In genomic region chr19:50710094-50710493, GRCh38 we compare ENCODE assay signal across 21 cellular contexts. TPM values are rescaled to one million over a fixed set of nuclear protein-coding genes. Genes with fewer than 3 reads are reported as not detected.
DNase-seq lines count a peak whose midpoint lies in the region; ATAC-seq, FAIRE-seq and TF ChIP-seq lines count a peak whose summit lies in the region.
"Had no signal": no experiment of that assay in that cellular context is flagged by ENCODE, and none has a peak within 500 bp of the region (broad histone marks: within the 10 kb centered on the region; RNA-seq: fewer than 3 reads in every experiment).

No MANE protein-coding gene starts in this region.

- H3K36me3 ChIP-seq in GM23248 (ENCODE audit: low read depth) (no peaks in the 10 kb centered on the region), SK-N-SH (replicated peaks in 1 of 2; ENCODE audit: control insufficient read depth in 1 of 2, insufficient read depth in 2 of 2, low read length in 1 of 2) (no peaks in the 10 kb centered on the region)
- H3K36me3 ChIP-seq: HAP-1, uterus had no signal

- no peaks in the 10 kb centered on the region for H3F3A ChIP-seq in GM23248 (ENCODE audit: insufficient read depth)
- no peaks in the 10 kb centered on the region for H3F3A ChIP-seq in SK-N-SH (replicated peaks; ENCODE audit: insufficient read depth)

- ATAC-seq in GM19395 (IDR thresholded peaks at IDR 0.05; ENCODE audit: unreplicated experiment), result no peak
- ATAC-seq: left cardiac atrium, psoas muscle had no signal

- H3K27me3 ChIP-seq in GM23248 (replicated peaks; ENCODE audit: insufficient read depth), result no peaks in the 10 kb centered on the region
- H3K27me3 ChIP-seq in SK-N-SH (ENCODE audit: insufficient read depth), result no peaks in the 10 kb centered on the region
- H3K27me3 ChIP-seq: uterus had no signal

- H3K27ac ChIP-seq in GM23248 (no peak overlapping the region), SK-N-SH (ENCODE audit: low read depth in 2 of 2, low read length in 1 of 2) (no peak overlapping the region)
- H3K27ac ChIP-seq: psoas muscle, RWPE1, uterus had no signal

- CTCF ChIA-PET in SK-N-SH (lab: Yijun Ruan, JAX), result interaction anchor here (0.9 to 2.7 kb wide), 5 partner anchors 9 to 182 kb away, joined by 3 to 9 read pairs (median 3); no protein-coding TSS in a partner anchor

- H3K4me1 ChIP-seq in GM23248 (ENCODE audit: insufficient read depth), result no peaks in the 10 kb centered on the region
- H3K4me1 ChIP-seq in SK-N-SH (ENCODE audit: control insufficient read depth in 1 of 2, insufficient read depth in 2 of 2, low read depth in 1 of 2, low read length in 1 of 2), result no peaks in the 10 kb centered on the region
- H3K4me1 ChIP-seq: HAP-1, psoas muscle, uterus had no signal

- TF ChIP-seq EP300 in SK-N-SH (IDR thresholded peaks at IDR 0.05; ENCODE audit: borderline replicate concordance in 1 of 2, low read depth in 1 of 2, low read length in 1 of 2), result no peak

- no peaks in the 10 kb centered on the region for H3K9me3 ChIP-seq in GM23248 (ENCODE audit: low read depth)
- H3K9me3 ChIP-seq in SK-N-SH, result no peaks in the 10 kb centered on the region
- H3K9me3 ChIP-seq: HAP-1, psoas muscle, uterus had no signal

- WGBS in GM23248 (ENCODE audit: low coverage in 1 of 2, low lambda C conversion rate in 2 of 2, missing lambda C conversion rate in 2 of 2), 2 experiments, result 47 to 49% methylated on average over 10 of the region's 10 CpGs
- 73% methylated on average over 5 of the region's 10 CpGs for WGBS in SK-N-SH (ENCODE audit: low lambda C conversion rate)

- POLR2A ChIA-PET in SK-N-SH (lab: Yijun Ruan, JAX), result interaction anchor here (0.7 kb wide), 1 partner anchor 14 kb away, joined by 3 read pairs; no protein-coding TSS in a partner anchor

- no peak for FAIRE-seq in RCC 7860 (lab: Jason Lieb, UNC)

- H3K79me2 ChIP-seq in GM23248 (ENCODE audit: insufficient read depth) (no peaks in the 10 kb centered on the region), SK-N-SH (ENCODE audit: insufficient read depth) (no peaks in the 10 kb centered on the region)

- H3K9me2 ChIP-seq in GM23248 (ENCODE audit: insufficient read depth), result no peaks in the 10 kb centered on the region
- H3K9me2 ChIP-seq in SK-N-SH, result no peaks in the 10 kb centered on the region

- H2AFZ ChIP-seq in GM23248 (no peak overlapping the region), SK-N-SH (ENCODE audit: low read depth) (no peak overlapping the region)

- no peak overlapping the region for H3K9ac ChIP-seq in GM23248
- H3K9ac ChIP-seq in SK-N-SH, result no peak overlapping the region

- H3K4me3 ChIP-seq in GM23248, result no peak overlapping the region
- H3K4me3 ChIP-seq in SK-N-SH (ENCODE audit: low read depth in 2 of 2, low read length in 1 of 2), result no peak overlapping the region
- H3K4me3 ChIP-seq in foreskin fibroblast (ENCODE audit: low read depth in 1 of 2, low read length in 2 of 2), result no peak overlapping the region
- H3K4me3 ChIP-seq: HAP-1, psoas muscle, uterus had no signal

- no peak overlapping the region for H3K4me2 ChIP-seq in GM23248 (ENCODE audit: unreplicated experiment)
- H3K4me2 ChIP-seq in SK-N-SH, result no peak overlapping the region

- peak; percentile 25; the same call in 1 of the 2 replicates for TF ChIP-seq CTCF in SK-N-SH (IDR thresholded peaks at IDR 0.05)
- TF ChIP-seq CTCF in foreskin fibroblast (IDR thresholded peaks at IDR 0.05; ENCODE audit: low read depth, low read length), result peak; percentile 7

- DNase-seq in AG20443 (ENCODE audit: low spot score), result peak; percentile 32
- peak; percentile 51 for DNase-seq in GM23248
- DNase-seq in SK-N-SH, result no peak
- peak in 1 of 2 donors; percentile 37 for DNase-seq in foreskin fibroblast
- no peak for DNase-seq in T-helper 2 cell
- no peak for DNase-seq in RCC 7860 (ENCODE audit: low spot score)
- DNase-seq: activated CD4-positive, alpha-beta memory T cell treated with anti-CD3 and anti-CD28 coated beads, Interleukin-2, amount 10 ng/mL, durations not matched to agents 7 days and 5 days; activated naive CD4-positive, alpha-beta T cell treated with anti-CD3 and anti-CD28 coated beads for 36 hours; activated T-cell treated with anti-CD3 and anti-CD28 coated beads, Interleukin-2, amount 50 U/mL, for 24 hours; CD4-positive, CD25-positive, alpha-beta regulatory T cell; cerebellar nuclear complex; Karpas-422; left cardiac atrium; nephron progenitor cell; stimulated activated CD4-positive, alpha-beta T cell treated with anti-CD3 and anti-CD28 coated beads, Interleukin-4, amount 100 ng/mL, for 4 hours; SW 1271; uterus had no signal

- H4K20me1 ChIP-seq in GM23248 (ENCODE audit: insufficient read depth), result no peaks in the 10 kb centered on the region
- no peaks in the 10 kb centered on the region for H4K20me1 ChIP-seq in SK-N-SH (ENCODE audit: insufficient read depth)

- TF ChIP-seq RAD21 in SK-N-SH (IDR thresholded peaks at IDR 0.05; ENCODE audit: low read length), result no peak

- in situ Hi-C loops in GM23248 (cut with MboI), result no loop called here

TF ChIP-seq in SK-N-SH, 30 proteins besides CTCF, POLR2A, EP300 and RAD21:
- TF ChIP-seq USF1 (IDR thresholded peaks at IDR 0.05; ENCODE audit: borderline replicate concordance, low read depth), result no peak
- TF ChIP-seq FOXJ3 (CRISPR knock-in tag; IDR thresholded peaks at IDR 0.05), result no peak
- TF ChIP-seq TAF1 (IDR thresholded peaks at IDR 0.05; ENCODE audit: borderline replicate concordance, low read depth, low read length), result no peak
- TF ChIP-seq SIN3A (IDR thresholded peaks at IDR 0.05; ENCODE audit: borderline replicate concordance, low read depth, low read length), result no peak
- no peak for TF ChIP-seq NFIC (IDR thresholded peaks at IDR 0.05; ENCODE audit: borderline replicate concordance)
- no peak for TF ChIP-seq ELF1 (IDR thresholded peaks at IDR 0.05)
- no peak for TF ChIP-seq GATA2 (CRISPR knock-in tag; IDR thresholded peaks at IDR 0.05)
- TF ChIP-seq RCOR1 (IDR thresholded peaks at IDR 0.05; ENCODE audit: low read length), result no peak
- no peak for TF ChIP-seq CHD2 (IDR thresholded peaks at IDR 0.05; ENCODE audit: low read length, partially characterized antibody)
- no peak for TF ChIP-seq REST (IDR thresholded peaks at IDR 0.05; ENCODE audit: low read depth, low read length)
TF ChIP-seq in SK-N-SH: peak in this region for 0.

RNA-seq across cellular contexts. Expression of gene SHANK1, which starts 9.5 kb away (rescaled TPM):
- 2.7 and 7.1 TPM in 2 replicates for total RNA-seq in GM23248 (2014; rRNA removed; shearing (Covaris generic))
- 0.58 and 0.62 TPM in 2 replicates for polyA plus RNA-seq in GM23248 (2016; fragmentation: Nextera tagmentation; extraction: Ambion mirVana)
- 0.28 and 0.31 TPM in 2 replicates for polyA plus RNA-seq in SK-N-SH (2012; rRNA removed)
- 0.08 and 0.35 TPM in 2 replicates for polyA plus RNA-seq in SK-N-SH (2012; cell fraction: cytosol; rRNA removed)
- polyA plus RNA-seq in SK-N-SH (2012; cell fraction: nucleus; rRNA removed), result 1.6 and 2.0 TPM in 2 replicates
- total RNA-seq: activated CD4-positive, alpha-beta memory T cell treated with anti-CD3 and anti-CD28 coated beads, Interleukin-2, amount 10 ng/mL, durations not matched to agents 7 days and 5 days; activated naive CD4-positive, alpha-beta T cell treated with anti-CD3 and anti-CD28 coated beads for 36 hours; CD4-positive, CD25-positive, alpha-beta regulatory T cell had no signal
- polyA plus RNA-seq: CD4-positive, CD25-positive, alpha-beta regulatory T cell had no signal

RNA-seq across cellular contexts. Expression of gene CLEC11A, which starts 13.1 kb away (rescaled TPM):
- total RNA-seq in GM23248 (2014; rRNA removed; shearing (Covaris generic)), result 145 and 164 TPM in 2 replicates
- polyA plus RNA-seq in GM23248 (2016; fragmentation: Nextera tagmentation; extraction: Ambion mirVana) (122 and 127 TPM in 2 replicates), SK-N-SH (2012; rRNA removed) (4.4 and 5.1 TPM in 2 replicates)
- polyA plus RNA-seq in SK-N-SH (2012; cell fraction: cytosol; rRNA removed), result 2.4 and 4.2 TPM in 2 replicates
- 4.9 and 12.2 TPM in 2 replicates for polyA plus RNA-seq in SK-N-SH (2012; cell fraction: nucleus; rRNA removed)

Comparison
In these comparisons a context has a peak if more than half of its experiments do, and no peak if none do; other contexts are left out.
1. DNase-seq: peak in AG20443 (single experiment) and GM23248 (single experiment); none in SK-N-SH (single experiment), T-helper 2 cell (0 of 5) and RCC 7860 (single experiment).